Comparison of ENCODE assay signal across 2 cellular contexts in genomic region chr2:162261032-162261945, GRCh38.
TF ChIP-seq lines count a peak whose summit lies in the region.

No MANE protein-coding gene starts in this region.

TF ChIP-seq in GM23338, 12 proteins besides CTCF, POLR2A, EP300 and RAD21:
- TF ChIP-seq REST (IDR thresholded peaks at IDR 0.05; ENCODE audit: unreplicated experiment) (no peak), STAT1 (IDR thresholded peaks at IDR 0.05; ENCODE audit: unreplicated experiment) (no peak), ZNF331 (CRISPR knock-in tag; IDR thresholded peaks at IDR 0.05; ENCODE audit: low read depth) (no peak), NANOG (IDR thresholded peaks at IDR 0.05; ENCODE audit: borderline replicate concordance) (no peak), CREB1 (CRISPR knock-in tag; IDR thresholded peaks at IDR 0.05; ENCODE audit: low read depth) (no peak), ZNF462 (CRISPR knock-in tag; IDR thresholded peaks at IDR 0.05) (no peak), ETS1 (IDR thresholded peaks at IDR 0.05) (no peak), ZNF114 (CRISPR knock-in tag; IDR thresholded peaks at IDR 0.05) (no peak), EZH2phosphoT487 (IDR thresholded peaks at IDR 0.05; ENCODE audit: unreplicated experiment) (no peak), POLR2AphosphoS5 (IDR thresholded peaks at IDR 0.05; ENCODE audit: low read depth) (no peak), JUNB (IDR thresholded peaks at IDR 0.05; ENCODE audit: unreplicated experiment) (no peak), EZH2 (IDR thresholded peaks at IDR 0.05; ENCODE audit: low read depth, unreplicated experiment) (no peak)

TF ChIP-seq in H1, 55 proteins besides CTCF, POLR2A, EP300 and RAD21:
- no peak for TF ChIP-seq JUND (IDR thresholded peaks at IDR 0.05; ENCODE audit: low read length)
- TF ChIP-seq, protein P1, sequence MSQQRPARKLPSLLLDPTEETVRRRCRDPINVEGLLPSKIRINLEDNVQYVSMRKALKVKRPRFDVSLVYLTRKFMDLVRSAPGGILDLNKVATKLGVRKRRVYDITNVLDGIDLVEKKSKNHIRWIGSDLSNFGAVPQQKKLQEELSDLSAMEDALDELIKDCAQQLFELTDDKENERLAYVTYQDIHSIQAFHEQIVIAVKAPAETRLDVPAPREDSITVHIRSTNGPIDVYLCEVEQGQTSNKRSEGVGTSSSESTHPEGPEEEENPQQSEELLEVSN (IDR thresholded peaks at IDR 0.05) = no peak
- no peak for TF ChIP-seq SIX5 (IDR thresholded peaks at IDR 0.05; ENCODE audit: low read depth, low read length)
- no peak for TF ChIP-seq SIN3A (conservative IDR thresholded peaks at IDR 0.05 in 1 of 2, IDR thresholded peaks at IDR 0.05 in 1 of 2; ENCODE audit: low read depth in 1 of 2, low read length in 2 of 2)
- TF ChIP-seq ATF3 (IDR thresholded peaks at IDR 0.05; ENCODE audit: insufficient read depth, low read depth, low read length) = no peak
- TF ChIP-seq EGR1 (IDR thresholded peaks at IDR 0.05; ENCODE audit: borderline replicate concordance, low read depth, low read length) = no peak
- no peak for TF ChIP-seq ASH2L (IDR thresholded peaks at IDR 0.05; ENCODE audit: low read length)
- no peak for TF ChIP-seq SIRT6 (IDR thresholded peaks at IDR 0.05; ENCODE audit: low read length)
- TF ChIP-seq CTBP2 (IDR thresholded peaks at IDR 0.05; ENCODE audit: borderline replicate concordance, insufficient read depth, insufficient read length, low read length) = no peak
- TF ChIP-seq SRF (IDR thresholded peaks at IDR 0.05; ENCODE audit: low read depth, low read length) = no peak
- TF ChIP-seq KDM1A (IDR thresholded peaks at IDR 0.05; ENCODE audit: borderline replicate concordance, low read length) = no peak
- TF ChIP-seq RNF2 (IDR thresholded peaks at IDR 0.05; ENCODE audit: borderline replicate concordance, low read depth, low read length, missing control alignments, poor library complexity, severe bottlenecking) = no peak
- TF ChIP-seq BACH1 (IDR thresholded peaks at IDR 0.05; ENCODE audit: low read length) = no peak
- TF ChIP-seq YY1 (IDR thresholded peaks at IDR 0.05; ENCODE audit: low read depth, low read length) = no peak
- TF ChIP-seq CBX5 (IDR thresholded peaks at IDR 0.05; ENCODE audit: low read depth, low read length) = no peak
- no peak for TF ChIP-seq FOSL1 (IDR thresholded peaks at IDR 0.05; ENCODE audit: insufficient read depth, low read depth, low read length)
- TF ChIP-seq TEAD4 (IDR thresholded peaks at IDR 0.05; ENCODE audit: low read depth, low read length) = no peak
- no peak for TF ChIP-seq EZH2 (IDR thresholded peaks at IDR 0.05; ENCODE audit: low read depth, low read length, severe bottlenecking)
- no peak for TF ChIP-seq NANOG (IDR thresholded peaks at IDR 0.05; ENCODE audit: insufficient read depth, low read depth, low read length, poor library complexity, severe bottlenecking)
TF ChIP-seq in H1: peak in this region for 0.
